ENCODE assay signal across 20 cellular contexts in genomic region chr5:127326438-127326837, GRCh38. TPM values are rescaled to one million over a fixed set of nuclear protein-coding genes. Genes with fewer than 3 reads are reported as not detected.
"Had no signal": no experiment of that assay in that cellular context is flagged by ENCODE, and none has a peak within 500 bp of the region (broad histone marks: within the 10 kb centered on the region; RNA-seq: fewer than 3 reads in every experiment).

No MANE protein-coding gene starts in this region.

- DNase-seq: activated CD4-positive, alpha-beta T cell treated with anti-CD3 and anti-CD28 coated beads, Interleukin-2, amount 10 ng/mL, durations not matched to agents 7 days and 5 days; activated CD4-positive, CD25-positive, alpha-beta regulatory T cell; activated CD8-positive, alpha-beta memory T cell treated with anti-CD3 and anti-CD28 coated beads, Interleukin-2, amount 50 U/mL, for 48 hours; activated gamma-delta T cell; activated T-cell treated with anti-CD3 and anti-CD28 coated beads, Interleukin-2, amount 50 U/mL, for 72 hours; caudate nucleus; colonic mucosa; esophagus squamous epithelium; glutamatergic neuron; hypothalamus; kidney glomerular epithelial cell; left ventricle myocardium superior; mesenchymal stem cell; natural killer cell; retina; stimulated activated CD4-positive, alpha-beta T cell treated with anti-CD3 and anti-CD28 coated beads, Interleukin-4, amount 100 ng/mL, for 1 hour; stimulated activated naive CD4-positive, alpha-beta T cell; uterus had no signal

- ATAC-seq: activated naive CD4-positive, alpha-beta T cell treated with anti-CD3 and anti-CD28 coated beads, Interleukin-2, amount 50 U/mL, for 72 hours; activated T-cell treated with anti-CD3 and anti-CD28 coated beads, Interleukin-2, amount 50 U/mL, for 72 hours; left ventricle myocardium superior; natural killer cell had no signal

- H3K27me3 ChIP-seq: colonic mucosa, tibial nerve, uterus had no signal

- H3K36me3 ChIP-seq: colonic mucosa, esophagus squamous epithelium, tibial nerve, uterus had no signal

- H3K4me3 Mint-ChIP-seq: activated CD4-positive, alpha-beta T cell treated with anti-CD3 and anti-CD28 coated beads, Interleukin-2, amount 10 ng/mL, durations not matched to agents 7 days and 5 days; activated T-cell treated with anti-CD3 and anti-CD28 coated beads, Interleukin-2, amount 50 U/mL, for 72 hours; natural killer cell had no signal

- H3K9me3 ChIP-seq: colonic mucosa, esophagus squamous epithelium, tibial nerve, uterus had no signal

- H3K9me3 Mint-ChIP-seq: activated CD4-positive, alpha-beta T cell treated with anti-CD3 and anti-CD28 coated beads, Interleukin-2, amount 10 ng/mL, durations not matched to agents 7 days and 5 days; activated naive CD4-positive, alpha-beta T cell treated with anti-CD3 and anti-CD28 coated beads, Interleukin-2, amount 50 U/mL, for 72 hours; activated T-cell treated with anti-CD3 and anti-CD28 coated beads, Interleukin-2, amount 50 U/mL, for 72 hours; natural killer cell had no signal

- H3K36me3 Mint-ChIP-seq: activated naive CD4-positive, alpha-beta T cell treated with anti-CD3 and anti-CD28 coated beads, Interleukin-2, amount 50 U/mL, for 72 hours; natural killer cell had no signal

- H3K27ac Mint-ChIP-seq: activated CD4-positive, alpha-beta T cell treated with anti-CD3 and anti-CD28 coated beads, Interleukin-2, amount 10 ng/mL, durations not matched to agents 7 days and 5 days; activated naive CD4-positive, alpha-beta T cell treated with anti-CD3 and anti-CD28 coated beads, Interleukin-2, amount 50 U/mL, for 72 hours; activated T-cell treated with anti-CD3 and anti-CD28 coated beads, Interleukin-2, amount 50 U/mL, for 72 hours; natural killer cell had no signal

- H3K27ac ChIP-seq: colonic mucosa, esophagus squamous epithelium, tibial nerve, uterus had no signal

- H3K4me3 ChIP-seq: colonic mucosa, esophagus squamous epithelium, tibial nerve, uterus had no signal

- H3K4me1 ChIP-seq: colonic mucosa, esophagus squamous epithelium, tibial nerve, uterus had no signal

RNA-seq across cellular contexts. Expression of gene MEGF10, which starts 35.8 kb away (rescaled TPM):
- total RNA-seq: activated CD4-positive, alpha-beta T cell treated with anti-CD3 and anti-CD28 coated beads, Interleukin-2, amount 10 ng/mL, durations not matched to agents 7 days and 5 days had no signal
